Comparison of ENCODE assay signal across 25 cellular contexts in genomic region chr15:90876046-90876445, GRCh38. TPM values are rescaled to one million over a fixed set of nuclear protein-coding genes. Genes with fewer than 3 reads are reported as not detected.
DNase-seq lines count a peak whose midpoint lies in the region; ATAC-seq lines count a peak whose summit lies in the region.
"Had no signal": no experiment of that assay in that cellular context is flagged by ENCODE, and none has a peak within 500 bp of the region (broad histone marks: within the 10 kb centered on the region; RNA-seq: fewer than 3 reads in every experiment).

No MANE protein-coding gene starts in this region.

- H3K4me1 Mint-ChIP-seq in activated CD4-positive, alpha-beta memory T cell treated with anti-CD3 and anti-CD28 coated beads, Interleukin-2, amount 10 ng/mL, durations not matched to agents 7 days and 5 days = peaks cover 59% of the 10 kb centered on the region
- H3K4me1 Mint-ChIP-seq in dendritic cell treated with granulocyte-macrophage colony-stimulating factor and Interleukin-4, amounts not matched to agents 40 ng/mL and 50 ng/mL, for 4 days (ENCODE audit: low read depth) = peaks cover 74% of the 10 kb centered on the region
- peaks cover 37% of the 10 kb centered on the region for H3K4me1 Mint-ChIP-seq in stimulated activated effector memory CD8-positive, alpha-beta T cell treated with anti-CD3 and anti-CD28 coated beads, Interleukin-12 subunit alpha, Interleukin-12 subunit beta, amount 100 ng/mL, for 72 hours

- CTCF ChIA-PET in activated CD4-positive, alpha-beta memory T cell treated with anti-CD3 and anti-CD28 coated beads, Interleukin-2, amount 10 ng/mL, durations not matched to agents 7 days and 5 days (lab: Charles Lee) = no interaction called here

- DNase-seq in activated naive CD4-positive, alpha-beta T cell treated with anti-CD3 and anti-CD28 coated beads, Interleukin-2, amount 50 U/mL, for 72 hours (ENCODE audit: low spot score in 2 of 2) = no peak
- DNase-seq in activated naive CD4-positive, alpha-beta T cell (lab: John Stamatoyannopoulos, UW) = no peak
- DNase-seq in activated CD4-positive, alpha-beta memory T cell treated with anti-CD3 and anti-CD28 coated beads, Interleukin-2, amount 10 ng/mL, durations not matched to agents 7 days and 5 days = no peak
- DNase-seq in stimulated activated effector memory CD8-positive, alpha-beta T cell treated with anti-CD3 and anti-CD28 coated beads, Interleukin-12 subunit alpha, Interleukin-12 subunit beta, amount 100 ng/mL, for 72 hours (ENCODE audit: low spot score in 2 of 2) = no peak
- no peak for DNase-seq in left lobe of liver (ENCODE audit: low spot score)
- DNase-seq: activated CD8-positive, alpha-beta memory T cell treated with anti-CD3 and anti-CD28 coated beads for 24 hours; activated T-cell treated with anti-CD3 and anti-CD28 coated beads, Interleukin-2, amount 50 U/mL, for 1 hour; BE2C; CD8-positive, alpha-beta memory T cell; DMS 273 treated with DMSO at 0.1 percent for 48 hours; effector memory CD8-positive, alpha-beta T cell; immature natural killer cell; left cardiac atrium; naive thymus-derived CD8-positive, alpha-beta T cell; NCI-H1048; NCI-H1694; NCI-H748 treated with DMSO at 0.1 percent for 48 hours; SJCRH30; stimulated activated naive CD8-positive, alpha-beta T cell treated with anti-CD3 and anti-CD28 coated beads, Interleukin-15, Interleukin-2, amounts not matched to agents 100 U/mL and 50 U/mL, for 24 hours; tibial artery had no signal

- H3K27ac Mint-ChIP-seq in activated naive CD4-positive, alpha-beta T cell treated with anti-CD3 and anti-CD28 coated beads, Interleukin-2, amount 50 U/mL, for 72 hours = peak overlapping the region; percentile 87 to 93
- H3K27ac Mint-ChIP-seq in activated CD4-positive, alpha-beta memory T cell treated with anti-CD3 and anti-CD28 coated beads, Interleukin-2, amount 10 ng/mL, durations not matched to agents 7 days and 5 days = peak overlapping the region; percentile 67
- peak overlapping the region; percentile 18 for H3K27ac Mint-ChIP-seq in dendritic cell treated with granulocyte-macrophage colony-stimulating factor and Interleukin-4, amounts not matched to agents 40 ng/mL and 50 ng/mL, for 4 days
- H3K27ac Mint-ChIP-seq in stimulated activated effector memory CD8-positive, alpha-beta T cell treated with anti-CD3 and anti-CD28 coated beads, Interleukin-12 subunit alpha, Interleukin-12 subunit beta, amount 100 ng/mL, for 72 hours = peak overlapping the region; percentile 93
- H3K27ac Mint-ChIP-seq: activated naive CD4-positive, alpha-beta T cell treated with anti-CD3 and anti-CD28 coated beads, Interleukin-2, amount 50 U/mL, for 24 hours; GM23338 had no signal

- no peak for ATAC-seq in activated naive CD4-positive, alpha-beta T cell treated with anti-CD3 and anti-CD28 coated beads, Interleukin-2, amount 50 U/mL, for 72 hours
- no peak for ATAC-seq in stimulated activated effector memory CD8-positive, alpha-beta T cell treated with anti-CD3 and anti-CD28 coated beads, Interleukin-12 subunit alpha, Interleukin-12 subunit beta, amount 100 ng/mL, for 72 hours
- ATAC-seq in GM18519 (IDR thresholded peaks at IDR 0.05; ENCODE audit: low FRiP score, unreplicated experiment) (no peak), left lobe of liver (no peak), GM18511 (IDR thresholded peaks at IDR 0.05; ENCODE audit: unreplicated experiment) (no peak)
- ATAC-seq: effector memory CD8-positive, alpha-beta T cell; GM23338; left cardiac atrium; naive thymus-derived CD8-positive, alpha-beta T cell; stimulated activated naive CD8-positive, alpha-beta T cell treated with anti-CD3 and anti-CD28 coated beads, Interleukin-15, Interleukin-2, amounts not matched to agents 100 U/mL and 50 U/mL, for 24 hours had no signal

- H3K36me3 Mint-ChIP-seq in activated naive CD4-positive, alpha-beta T cell treated with anti-CD3 and anti-CD28 coated beads, Interleukin-2, amount 50 U/mL, for 72 hours = peaks cover 49 to 62% of the 10 kb centered on the region in 2 donors
- H3K36me3 Mint-ChIP-seq in activated CD4-positive, alpha-beta memory T cell treated with anti-CD3 and anti-CD28 coated beads, Interleukin-2, amount 10 ng/mL, durations not matched to agents 7 days and 5 days (ENCODE audit: low read depth) = peaks cover 88% of the 10 kb centered on the region
- H3K36me3 Mint-ChIP-seq in dendritic cell treated with granulocyte-macrophage colony-stimulating factor and Interleukin-4, amounts not matched to agents 40 ng/mL and 50 ng/mL, for 4 days (ENCODE audit: low read depth) = peaks cover 93% of the 10 kb centered on the region
- H3K36me3 Mint-ChIP-seq in stimulated activated effector memory CD8-positive, alpha-beta T cell treated with anti-CD3 and anti-CD28 coated beads, Interleukin-12 subunit alpha, Interleukin-12 subunit beta, amount 100 ng/mL, for 72 hours = peaks cover 95% of the 10 kb centered on the region

- intact Hi-C loops in dendritic cell treated with granulocyte-macrophage colony-stimulating factor and Interleukin-4, amounts not matched to agents 40 ng/mL and 50 ng/mL, for 4 days (cut with micrococcal nuclease) = no loop called here

- H3K9me3 Mint-ChIP-seq in activated naive CD4-positive, alpha-beta T cell treated with anti-CD3 and anti-CD28 coated beads, Interleukin-2, amount 50 U/mL, for 72 hours = no peaks in the 10 kb centered on the region
- H3K9me3 Mint-ChIP-seq in activated CD4-positive, alpha-beta memory T cell treated with anti-CD3 and anti-CD28 coated beads, Interleukin-2, amount 10 ng/mL, durations not matched to agents 7 days and 5 days = no peaks in the 10 kb centered on the region
- no peaks in the 10 kb centered on the region for H3K9me3 Mint-ChIP-seq in dendritic cell treated with granulocyte-macrophage colony-stimulating factor and Interleukin-4, amounts not matched to agents 40 ng/mL and 50 ng/mL, for 4 days
- no peaks in the 10 kb centered on the region for H3K9me3 Mint-ChIP-seq in stimulated activated effector memory CD8-positive, alpha-beta T cell treated with anti-CD3 and anti-CD28 coated beads, Interleukin-12 subunit alpha, Interleukin-12 subunit beta, amount 100 ng/mL, for 72 hours
- H3K9me3 Mint-ChIP-seq: activated naive CD4-positive, alpha-beta T cell treated with anti-CD3 and anti-CD28 coated beads, Interleukin-2, amount 50 U/mL, for 24 hours; CD8-positive, alpha-beta memory T cell; effector memory CD8-positive, alpha-beta T cell; GM23338; immature natural killer cell; naive thymus-derived CD8-positive, alpha-beta T cell had no signal

- no peaks in the 10 kb centered on the region for H3K27me3 Mint-ChIP-seq in activated CD4-positive, alpha-beta memory T cell treated with anti-CD3 and anti-CD28 coated beads, Interleukin-2, amount 10 ng/mL, durations not matched to agents 7 days and 5 days
- no peaks in the 10 kb centered on the region for H3K27me3 Mint-ChIP-seq in dendritic cell treated with granulocyte-macrophage colony-stimulating factor and Interleukin-4, amounts not matched to agents 40 ng/mL and 50 ng/mL, for 4 days
- H3K27me3 Mint-ChIP-seq: activated naive CD4-positive, alpha-beta T cell treated with anti-CD3 and anti-CD28 coated beads, Interleukin-2, amount 50 U/mL, for 24 hours; CD8-positive, alpha-beta memory T cell; effector memory CD8-positive, alpha-beta T cell; naive thymus-derived CD8-positive, alpha-beta T cell had no signal

- peak overlapping the region; percentile 56 for H3K4me3 Mint-ChIP-seq in activated CD4-positive, alpha-beta memory T cell treated with anti-CD3 and anti-CD28 coated beads, Interleukin-2, amount 10 ng/mL, durations not matched to agents 7 days and 5 days
- H3K4me3 Mint-ChIP-seq in dendritic cell treated with granulocyte-macrophage colony-stimulating factor and Interleukin-4, amounts not matched to agents 40 ng/mL and 50 ng/mL, for 4 days = no peak overlapping the region
- H3K4me3 Mint-ChIP-seq in stimulated activated effector memory CD8-positive, alpha-beta T cell treated with anti-CD3 and anti-CD28 coated beads, Interleukin-12 subunit alpha, Interleukin-12 subunit beta, amount 100 ng/mL, for 72 hours = peak overlapping the region; percentile 87
- H3K4me3 Mint-ChIP-seq: activated naive CD4-positive, alpha-beta T cell treated with anti-CD3 and anti-CD28 coated beads, Interleukin-2, amount 50 U/mL, for 24 hours; effector memory CD8-positive, alpha-beta T cell; GM23338; naive thymus-derived CD8-positive, alpha-beta T cell had no signal

- POLR2A ChIA-PET in activated CD4-positive, alpha-beta memory T cell treated with anti-CD3 and anti-CD28 coated beads, Interleukin-2, amount 10 ng/mL, durations not matched to agents 7 days and 5 days (lab: Charles Lee) = interaction anchor here (0.7 to 4.0 kb wide), 6 partner anchors 9 to 158 kb away, joined by 3 to 27 read pairs (median 4); no protein-coding TSS in a partner anchor

RNA-seq across cellular contexts. Expression of gene FURIN, which starts 7.7 kb away (rescaled TPM):
- 100 to 1,000 TPM; 381 to 721 TPM for total RNA-seq in activated naive CD4-positive, alpha-beta T cell treated with anti-CD3 and anti-CD28 coated beads, Interleukin-2, amount 50 U/mL, for 72 hours
- total RNA-seq in activated CD4-positive, alpha-beta memory T cell treated with anti-CD3 and anti-CD28 coated beads, Interleukin-2, amount 10 ng/mL, durations not matched to agents 7 days and 5 days = 100 to 1,000 TPM; 550 to 553 TPM
- total RNA-seq in left lobe of liver = 281 TPM

RNA-seq across cellular contexts. Expression of gene FES, which starts 8.3 kb away (rescaled TPM):
- 10 to 100 TPM; 83.9 to 91.4 TPM for total RNA-seq in activated naive CD4-positive, alpha-beta T cell treated with anti-CD3 and anti-CD28 coated beads, Interleukin-2, amount 50 U/mL, for 72 hours
- 10 to 100 TPM; 31.2 to 32.4 TPM for total RNA-seq in activated CD4-positive, alpha-beta memory T cell treated with anti-CD3 and anti-CD28 coated beads, Interleukin-2, amount 10 ng/mL, durations not matched to agents 7 days and 5 days
- 39.4 TPM for total RNA-seq in left lobe of liver

RNA-seq across cellular contexts. Expression of gene MAN2A2, which starts 27.1 kb away (rescaled TPM):
- total RNA-seq in activated naive CD4-positive, alpha-beta T cell treated with anti-CD3 and anti-CD28 coated beads, Interleukin-2, amount 50 U/mL, for 72 hours = 100 to 1,000 TPM in 1 of 2 donors, 10 to 100 TPM in 1; 99.8 to 225 TPM
- total RNA-seq in activated CD4-positive, alpha-beta memory T cell treated with anti-CD3 and anti-CD28 coated beads, Interleukin-2, amount 10 ng/mL, durations not matched to agents 7 days and 5 days = 100 to 1,000 TPM; 132 to 133 TPM
- total RNA-seq in left lobe of liver = 96.9 TPM

RNA-seq across cellular contexts. Expression of gene HDDC3, which starts 56.3 kb away (rescaled TPM):
- 10 to 100 TPM; 18.9 to 32.4 TPM for total RNA-seq in activated naive CD4-positive, alpha-beta T cell treated with anti-CD3 and anti-CD28 coated beads, Interleukin-2, amount 50 U/mL, for 72 hours
- total RNA-seq in activated CD4-positive, alpha-beta memory T cell treated with anti-CD3 and anti-CD28 coated beads, Interleukin-2, amount 10 ng/mL, durations not matched to agents 7 days and 5 days = 10 to 100 TPM; 37.6 to 41.7 TPM
- total RNA-seq in left lobe of liver = 9.0 TPM

RNA-seq across cellular contexts. Expression of gene UNC45A, which starts 59.0 kb away (rescaled TPM):
- total RNA-seq in activated naive CD4-positive, alpha-beta T cell treated with anti-CD3 and anti-CD28 coated beads, Interleukin-2, amount 50 U/mL, for 72 hours = 100 to 1,000 TPM in 1 of 2 donors, 10 to 100 TPM in 1; 75.5 to 112 TPM
- 10 to 100 TPM; 71.3 to 75.2 TPM for total RNA-seq in activated CD4-positive, alpha-beta memory T cell treated with anti-CD3 and anti-CD28 coated beads, Interleukin-2, amount 10 ng/mL, durations not matched to agents 7 days and 5 days
- total RNA-seq in left lobe of liver = 32.7 TPM

Comparison
In these comparisons a context has a peak if more than half of its experiments do, and no peak if none do; other contexts are left out.
1. H3K27ac Mint-ChIP-seq: peak in every context shown above with its lines; median percentile 93 in stimulated activated effector memory CD8-positive, alpha-beta T cell treated with anti-CD3 and anti-CD28 coated beads, Interleukin-12 subunit alpha, Interleukin-12 subunit beta, amount 100 ng/mL, for 72 hours; 90 in activated naive CD4-positive, alpha-beta T cell treated with anti-CD3 and anti-CD28 coated beads, Interleukin-2, amount 50 U/mL, for 72 hours; 67 in activated CD4-positive, alpha-beta memory T cell treated with anti-CD3 and anti-CD28 coated beads, Interleukin-2, amount 10 ng/mL, durations not matched to agents 7 days and 5 days; 18 in dendritic cell treated with granulocyte-macrophage colony-stimulating factor and Interleukin-4, amounts not matched to agents 40 ng/mL and 50 ng/mL, for 4 days.